Comparison of ENCODE assay signal across 9 cellular contexts in the genomic region with DNA sequence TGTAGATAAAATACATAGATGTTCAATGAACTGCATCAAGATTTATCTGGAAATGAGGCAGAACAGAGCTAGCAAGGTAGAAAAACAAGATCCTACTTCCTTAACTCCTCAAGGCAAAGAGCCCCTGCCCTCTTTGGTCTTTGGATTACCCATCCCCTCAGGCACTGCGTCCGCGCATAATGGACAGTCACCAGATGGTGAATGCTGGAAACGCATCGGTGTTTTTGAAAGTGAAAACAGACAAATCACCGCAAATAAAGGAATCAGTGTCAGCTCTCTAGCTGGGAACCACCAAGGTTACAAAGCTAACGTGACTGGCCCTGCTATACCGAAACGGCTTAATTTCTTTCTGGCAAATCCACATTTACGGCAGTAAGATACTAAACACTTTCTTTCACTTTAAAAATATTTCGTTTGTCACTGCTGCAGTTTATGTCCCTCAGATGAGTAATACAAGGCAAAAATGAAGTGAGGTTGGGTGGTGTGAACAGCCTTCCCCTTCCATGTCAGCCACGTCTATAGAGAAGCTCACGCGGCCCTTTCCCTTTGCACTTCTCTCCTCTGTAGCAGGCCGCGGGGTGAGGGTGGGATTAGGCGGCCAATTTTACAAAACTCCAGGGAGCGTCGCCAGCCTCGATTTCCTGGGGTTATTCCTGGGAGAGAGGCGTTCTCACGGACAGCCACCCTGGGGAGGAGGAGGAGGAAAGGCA. TPM values are rescaled to one million over a fixed set of nuclear protein-coding genes. Genes with fewer than 3 reads are reported as not detected.
DNase-seq lines count a peak whose midpoint lies in the region; ATAC-seq and TF ChIP-seq lines count a peak whose summit lies in the region.
"Had no signal": no experiment of that assay in that cellular context is flagged by ENCODE, and none has a peak within 500 bp of the region (broad histone marks: within the 10 kb centered on the region; RNA-seq: fewer than 3 reads in every experiment).

No MANE protein-coding gene starts in this region.

- H3K27me3 ChIP-seq in foreskin keratinocyte: peaks cover 75% of the 10 kb centered on the region

- TF ChIP-seq CTCF in WI38 (IDR thresholded peaks at IDR 0.05; ENCODE audit: low read depth, low read length) (no peak), foreskin keratinocyte (conservative IDR thresholded peaks at IDR 0.05) (no peak), retinal pigment epithelial cell (conservative IDR thresholded peaks at IDR 0.05; ENCODE audit: low read depth, low read length) (no peak)

- peak; percentile 6 for DNase-seq in ELR (ENCODE audit: low read depth)
- peak in 1 of 2 donors; percentile 5 for DNase-seq in foreskin keratinocyte
- no peak for DNase-seq in retinal pigment epithelial cell (ENCODE audit: low read depth)
- DNase-seq in A172 (ENCODE audit: low spot score): no peak
- DNase-seq in nucleus accumbens (lab: John Stamatoyannopoulos, UW): no peak
- no peak for DNase-seq in germinal center (ENCODE audit: low spot score)
- DNase-seq: occipital lobe had no signal

- no peak overlapping the region for H3K27ac ChIP-seq in foreskin keratinocyte

- H3K4me3 ChIP-seq in WI38 (ENCODE audit: low read depth, low read length) (peak overlapping the region; percentile 55), retinal pigment epithelial cell (ENCODE audit: low read length) (peak overlapping the region; percentile 8)

- peak; percentile 13 for ATAC-seq in foreskin keratinocyte
- ATAC-seq in HG02981 (IDR thresholded peaks at IDR 0.05; ENCODE audit: unreplicated experiment): no peak

- H3K4me1 ChIP-seq in foreskin keratinocyte: no peaks in the 10 kb centered on the region

RNA-seq across cellular contexts. Expression of gene GALR1, which starts 0.6 kb away (rescaled TPM):
- not detected in 2 replicates for total RNA-seq in foreskin keratinocyte
- not detected in 2 replicates for polyA plus RNA-seq in foreskin keratinocyte
- total RNA-seq in A172 (2014; rRNA removed; shearing (Covaris generic)): not detected in 2 replicates
